ENCODE assay signal across 38 cellular contexts in genomic region chr17:7429722-7430121, GRCh38. TPM values are rescaled to one million over a fixed set of nuclear protein-coding genes. Genes with fewer than 3 reads are reported as not detected.
"Had no signal": no experiment of that assay in that cellular context is flagged by ENCODE, and none has a peak within 500 bp of the region (broad histone marks: within the 10 kb centered on the region; RNA-seq: fewer than 3 reads in every experiment).

No MANE protein-coding gene starts in this region.

- H3K36me3 ChIP-seq: ascending aorta, cardiac muscle cell, WERI-Rb-1 had no signal

- H3K9ac ChIP-seq: KMS-11 had no signal

- H2AFZ ChIP-seq: PC-9 had no signal

- H3K4me2 ChIP-seq: KMS-11, PC-9 had no signal

- ATAC-seq: activated CD8-positive, alpha-beta T cell treated with anti-CD3 and anti-CD28 coated beads for 36 hours; activated T-cell treated with anti-CD3 and anti-CD28 coated beads, Interleukin-2, amount 50 U/mL, for 72 hours; activated T-helper 17 cell treated with anti-CD3 and anti-CD28 coated beads, Interleukin-2, amount 50 U/mL, for 72 hours; Right ventricle myocardium inferior had no signal

- H3K4me1 ChIP-seq: ascending aorta had no signal

- H3K27me3 ChIP-seq: ascending aorta, cardiac muscle cell had no signal

- H3K27ac ChIP-seq: ascending aorta, cardiac muscle cell, KMS-11, PC-9, RWPE1, WERI-Rb-1 had no signal

- DNase-seq: activated CD4-positive, alpha-beta T cell treated with anti-CD3 and anti-CD28 coated beads for 1 hour; activated CD4-positive, alpha-beta T cell treated with anti-CD3 and anti-CD28 coated beads for 48 hours; activated CD4-positive, alpha-beta T cell treated with anti-CD3 and anti-CD28 coated beads, Interleukin-2, amount 50 U/mL, for 4 hours; activated CD4-positive, CD25-positive, alpha-beta regulatory T cell; activated CD8-positive, alpha-beta T cell treated with anti-CD3 and anti-CD28 coated beads for 36 hours; activated effector memory CD4-positive, alpha-beta T cell treated with anti-CD3 and anti-CD28 coated beads, Interleukin-2, amount 50 U/mL, for 16 hours; activated naive CD4-positive, alpha-beta T cell; activated naive CD4-positive, alpha-beta T cell treated with anti-CD3 and anti-CD28 coated beads, Interleukin-2, amount 50 U/mL, for 16 hours; activated naive CD8-positive, alpha-beta T cell treated with anti-CD3 and anti-CD28 coated beads for 36 hours; activated T-cell treated with anti-CD3 and anti-CD28 coated beads, Interleukin-2, amount 50 U/mL, for 1 hour; activated T-cell treated with anti-CD3 and anti-CD28 coated beads, Interleukin-2, amount 50 U/mL, for 72 hours; amniotic stem cell; MM.1S; MV-4-11; NCI-H1092; NCI-H1436 treated with DMSO at 0.1 percent for 48 hours; NCI-H1694 treated with DMSO at 0.1 percent for 48 hours; NCI-H2029; NCI-H2107; NCI-H2171; NCI-H510A; NCI-H526; NCI-H748 treated with DMSO at 0.1 percent for 48 hours; NK-92 treated with Interleukin-12 subunit alpha and Interleukin-12 subunit beta, amount 100 ng/mL, for 24 hours; PC-9; SW 1271; T-helper 1 cell; T-helper 2 cell; T-helper 9 cell; WERI-Rb-1 had no signal

- H3K4me3 ChIP-seq: ascending aorta, cardiac muscle cell, PC-9 had no signal

- H3K9me3 ChIP-seq: ascending aorta had no signal

RNA-seq across cellular contexts. Expression of gene SPEM3, which starts 1.1 kb away (rescaled TPM):
- total RNA-seq: activated CD8-positive, alpha-beta memory T cell treated with anti-CD3 and anti-CD28 coated beads for 36 hours; activated CD8-positive, alpha-beta T cell treated with anti-CD3 and anti-CD28 coated beads for 36 hours; activated naive CD8-positive, alpha-beta T cell treated with anti-CD3 and anti-CD28 coated beads for 36 hours; activated T-cell treated with anti-CD3 and anti-CD28 coated beads, Interleukin-2, amount 50 U/mL, for 72 hours; activated T-helper 17 cell treated with anti-CD3 and anti-CD28 coated beads, Interleukin-2, amount 50 U/mL, for 72 hours; ascending aorta; cardiac muscle cell; LHCN-M2; PC-9; Right ventricle myocardium inferior had no signal
- polyA plus RNA-seq: cardiac muscle cell had no signal

RNA-seq across cellular contexts. Expression of gene SPEM2, which starts 4.3 kb away (rescaled TPM):
- total RNA-seq: activated CD8-positive, alpha-beta memory T cell treated with anti-CD3 and anti-CD28 coated beads for 36 hours; activated CD8-positive, alpha-beta T cell treated with anti-CD3 and anti-CD28 coated beads for 36 hours; activated naive CD8-positive, alpha-beta T cell treated with anti-CD3 and anti-CD28 coated beads for 36 hours; activated T-cell treated with anti-CD3 and anti-CD28 coated beads, Interleukin-2, amount 50 U/mL, for 72 hours; activated T-helper 17 cell treated with anti-CD3 and anti-CD28 coated beads, Interleukin-2, amount 50 U/mL, for 72 hours; ascending aorta; cardiac muscle cell; LHCN-M2; Right ventricle myocardium inferior had no signal
- polyA plus RNA-seq: cardiac muscle cell had no signal

RNA-seq across cellular contexts. Expression of gene SPEM1, which starts 9.6 kb away (rescaled TPM):
- total RNA-seq: activated CD8-positive, alpha-beta memory T cell treated with anti-CD3 and anti-CD28 coated beads for 36 hours; activated naive CD8-positive, alpha-beta T cell treated with anti-CD3 and anti-CD28 coated beads for 36 hours; activated T-helper 17 cell treated with anti-CD3 and anti-CD28 coated beads, Interleukin-2, amount 50 U/mL, for 72 hours; ascending aorta; cardiac muscle cell; LHCN-M2; Right ventricle myocardium inferior had no signal
- polyA plus RNA-seq: cardiac muscle cell had no signal
